ENCODE assay signal across 2 cellular contexts in genomic region chr4:139668036-139668435, GRCh38.
TF ChIP-seq lines count a peak whose summit lies in the region.

No MANE protein-coding gene starts in this region.

TF ChIP-seq in GM12878, 131 proteins besides CTCF, POLR2A, EP300 and RAD21:
- no peak for TF ChIP-seq CREB1 (IDR thresholded peaks at IDR 0.05; ENCODE audit: low read depth)
- TF ChIP-seq E2F8 (IDR thresholded peaks at IDR 0.05; ENCODE audit: low read depth, partially characterized antibody), result no peak
- no peak for TF ChIP-seq YY1 (IDR thresholded peaks at IDR 0.05; ENCODE audit: low read depth, low read length)
- TF ChIP-seq MTA2 (IDR thresholded peaks at IDR 0.05; ENCODE audit: low read depth), result no peak
- no peak for TF ChIP-seq TCF12 (IDR thresholded peaks at IDR 0.05; ENCODE audit: low read depth, low read length)
- TF ChIP-seq, protein P1, sequence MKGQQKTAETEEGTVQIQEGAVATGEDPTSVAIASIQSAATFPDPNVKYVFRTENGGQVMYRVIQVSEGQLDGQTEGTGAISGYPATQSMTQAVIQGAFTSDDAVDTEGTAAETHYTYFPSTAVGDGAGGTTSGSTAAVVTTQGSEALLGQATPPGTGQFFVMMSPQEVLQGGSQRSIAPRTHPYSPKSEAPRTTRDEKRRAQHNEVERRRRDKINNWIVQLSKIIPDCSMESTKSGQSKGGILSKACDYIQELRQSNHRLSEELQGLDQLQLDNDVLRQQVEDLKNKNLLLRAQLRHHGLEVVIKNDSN (IDR thresholded peaks at IDR 0.05; ENCODE audit: borderline replicate concordance, extremely low read length, insufficient read depth, low read depth, low read length), result no peak
- TF ChIP-seq, protein P2, sequence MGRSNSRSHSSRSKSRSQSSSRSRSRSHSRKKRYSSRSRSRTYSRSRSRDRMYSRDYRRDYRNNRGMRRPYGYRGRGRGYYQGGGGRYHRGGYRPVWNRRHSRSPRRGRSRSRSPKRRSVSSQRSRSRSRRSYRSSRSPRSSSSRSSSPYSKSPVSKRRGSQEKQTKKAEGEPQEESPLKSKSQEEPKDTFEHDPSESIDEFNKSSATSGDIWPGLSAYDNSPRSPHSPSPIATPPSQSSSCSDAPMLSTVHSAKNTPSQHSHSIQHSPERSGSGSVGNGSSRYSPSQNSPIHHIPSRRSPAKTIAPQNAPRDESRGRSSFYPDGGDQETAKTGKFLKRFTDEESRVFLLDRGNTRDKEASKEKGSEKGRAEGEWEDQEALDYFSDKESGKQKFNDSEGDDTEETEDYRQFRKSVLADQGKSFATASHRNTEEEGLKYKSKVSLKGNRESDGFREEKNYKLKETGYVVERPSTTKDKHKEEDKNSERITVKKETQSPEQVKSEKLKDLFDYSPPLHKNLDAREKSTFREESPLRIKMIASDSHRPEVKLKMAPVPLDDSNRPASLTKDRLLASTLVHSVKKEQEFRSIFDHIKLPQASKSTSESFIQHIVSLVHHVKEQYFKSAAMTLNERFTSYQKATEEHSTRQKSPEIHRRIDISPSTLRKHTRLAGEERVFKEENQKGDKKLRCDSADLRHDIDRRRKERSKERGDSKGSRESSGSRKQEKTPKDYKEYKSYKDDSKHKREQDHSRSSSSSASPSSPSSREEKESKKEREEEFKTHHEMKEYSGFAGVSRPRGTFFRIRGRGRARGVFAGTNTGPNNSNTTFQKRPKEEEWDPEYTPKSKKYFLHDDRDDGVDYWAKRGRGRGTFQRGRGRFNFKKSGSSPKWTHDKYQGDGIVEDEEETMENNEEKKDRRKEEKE (IDR thresholded peaks at IDR 0.05), result no peak
- no peak for TF ChIP-seq CEBPB (IDR thresholded peaks at IDR 0.05; ENCODE audit: borderline replicate concordance in 1 of 2, low read depth in 2 of 2, low read length in 2 of 2)

TF ChIP-seq in GM12891, 5 proteins besides CTCF, POLR2A, EP300 and RAD21:
- TF ChIP-seq PAX5 (IDR thresholded peaks at IDR 0.05; ENCODE audit: insufficient read depth, low read length, severe bottlenecking) (no peak), POU2F2 (IDR thresholded peaks at IDR 0.05; ENCODE audit: low read depth, low read length) (no peak), POLR2AphosphoS5 (IDR thresholded peaks at IDR 0.05; ENCODE audit: low read depth, low read length) (no peak), SPI1 (IDR thresholded peaks at IDR 0.05; ENCODE audit: low read depth, low read length) (no peak), TAF1 (IDR thresholded peaks at IDR 0.05; ENCODE audit: low read depth, low read length) (no peak)
